ENCODE assay signal across 12 cellular contexts in the genomic region with DNA sequence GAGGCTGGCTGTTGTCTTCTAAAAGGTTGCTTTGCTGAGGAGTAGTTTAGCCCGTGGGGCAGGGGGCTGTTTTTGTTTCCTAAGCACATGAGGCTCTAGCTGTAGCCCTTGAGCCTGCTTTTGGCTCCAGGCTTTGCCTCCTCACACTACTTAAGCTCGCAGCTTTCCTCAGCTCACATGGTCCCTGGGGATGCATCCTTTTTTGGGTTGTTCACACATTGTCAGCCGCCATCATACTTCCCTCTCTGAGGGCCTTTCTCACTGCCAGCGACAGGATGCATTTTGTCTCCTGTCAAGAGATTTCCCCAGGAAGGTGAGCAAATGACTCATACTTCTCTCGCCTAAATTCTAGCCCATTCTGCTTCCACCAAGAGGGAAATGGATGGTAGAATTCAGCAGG.
"Had no signal": no experiment of that assay in that cellular context is flagged by ENCODE, and none has a peak within 500 bp of the region (broad histone marks: within the 10 kb centered on the region; RNA-seq: fewer than 3 reads in every experiment).

No MANE protein-coding gene starts in this region.

- H3K27me3 ChIP-seq: ascending aorta, breast epithelium, neutrophil, tibial nerve, vagina had no signal

- H3K36me3 ChIP-seq: ascending aorta, breast epithelium, lower lobe of right lung, neutrophil, tibial nerve, vagina had no signal

- H3K27ac ChIP-seq: ascending aorta, breast epithelium, lower lobe of right lung, neutrophil, tibial nerve, vagina had no signal

- H3K4me3 ChIP-seq: ascending aorta, breast epithelium, lower lobe of right lung, tibial nerve, vagina had no signal

- H3K9me3 ChIP-seq: ascending aorta, breast epithelium, lower lobe of right lung, neutrophil, tibial nerve, vagina had no signal

- ATAC-seq: lower lobe of right lung, natural killer cell had no signal

- DNase-seq: activated CD4-positive, alpha-beta T cell treated with anti-CD3 and anti-CD28 coated beads, Interleukin-2, amount 50 U/mL, for 4 hours; activated gamma-delta T cell; effector CD8-positive, alpha-beta T cell; lower lobe of right lung; natural killer cell; stimulated activated CD4-positive, alpha-beta T cell treated with anti-CD3 and anti-CD28 coated beads, Interleukin-2, amount 100 ng/mL, for 24 hours; stimulated activated naive CD4-positive, alpha-beta T cell treated with Interleukin-2 at 50 U/mL for 16 hours had no signal

- H3K4me1 ChIP-seq: ascending aorta, breast epithelium, lower lobe of right lung, tibial nerve, vagina had no signal
